ENCODE assay signal across 8 cellular contexts in genomic region chr2:203534486-203535077, GRCh38. TPM values are rescaled to one million over a fixed set of nuclear protein-coding genes. Genes with fewer than 3 reads are reported as not detected.
DNase-seq lines count a peak whose midpoint lies in the region; ATAC-seq and TF ChIP-seq lines count a peak whose summit lies in the region.

No MANE protein-coding gene starts in this region.

- peaks cover 6% of the 10 kb centered on the region for H3K4me1 ChIP-seq in RWPE2 (ENCODE audit: insufficient read depth, poor library complexity, severe bottlenecking)
- H3K4me1 ChIP-seq in iPS-20b (ENCODE audit: insufficient read depth, low read length): peaks cover 16% of the 10 kb centered on the region

- TF ChIP-seq CTCF in RWPE2 (IDR thresholded peaks at IDR 0.05; ENCODE audit: poor library complexity, severe bottlenecking) (no peak), astrocyte of the cerebellum (IDR thresholded peaks at IDR 0.05; ENCODE audit: low read depth, low read length, missing control alignments) (no peak)

- ATAC-seq in GM18517 (IDR thresholded peaks at IDR 0.05; ENCODE audit: unreplicated experiment) (peak; percentile 26), HG02938 (IDR thresholded peaks at IDR 0.05; ENCODE audit: unreplicated experiment) (peak; percentile 25), RWPE2 (ENCODE audit: low read depth) (peak; percentile 43)

- H3K27ac ChIP-seq in RWPE2 (ENCODE audit: poor library complexity, severe bottlenecking) (peak overlapping the region; percentile 73), iPS-20b (ENCODE audit: low read length) (no peak overlapping the region)

- H3K27me3 ChIP-seq in RWPE2 (ENCODE audit: insufficient read depth, poor library complexity, severe bottlenecking) (no peaks in the 10 kb centered on the region), iPS-20b (ENCODE audit: insufficient read depth, low read length) (peaks cover 17% of the 10 kb centered on the region)

- no peaks in the 10 kb centered on the region for H3K36me3 ChIP-seq in RWPE2 (ENCODE audit: low read depth)
- no peaks in the 10 kb centered on the region for H3K36me3 ChIP-seq in iPS-20b (ENCODE audit: insufficient read depth, low read depth, low read length)

- peak; percentile 51 for DNase-seq in RWPE2 (ENCODE audit: low spot score)
- DNase-seq in astrocyte of the cerebellum (ENCODE audit: low read depth): no peak
- peak; percentile 0 to 9 for DNase-seq in stimulated activated CD4-positive, alpha-beta T cell treated with anti-CD3 and anti-CD28 coated beads, Interleukin-15, amount 100 ng/mL, for 1 hour (ENCODE audit: low read depth in 1 of 2, low spot score in 1 of 2)
- DNase-seq in mesenteric fat pad (ENCODE audit: low spot score): no peak
- DNase-seq in AG20443 (ENCODE audit: low spot score): no peak

- H3K4me3 ChIP-seq in RWPE2 (ENCODE audit: severe bottlenecking) (peak overlapping the region; percentile 100), astrocyte of the cerebellum (ENCODE audit: low read depth, low read length) (peak overlapping the region; percentile 90), iPS-20b (ENCODE audit: low read length) (peak overlapping the region; percentile 83)

- in situ Hi-C loops in astrocyte of the cerebellum (cut with HindIII; ENCODE audit: low sequenced_read_pairs): no loop called here

- H3K9me3 ChIP-seq in RWPE2 (ENCODE audit: severe bottlenecking): no peaks in the 10 kb centered on the region
- no peaks in the 10 kb centered on the region for H3K9me3 ChIP-seq in iPS-20b (ENCODE audit: insufficient read depth, low read depth, low read length)

- H3K9ac ChIP-seq in iPS-20b (ENCODE audit: low read depth, low read length): peak overlapping the region; percentile 74; the same call in 1 of the 2 replicates

RNA-seq across cellular contexts. Expression of gene RAPH1, which starts 0.5 kb away (rescaled TPM):
- total RNA-seq in mesenteric fat pad: 79.6 TPM

Comparison
In these comparisons a context has a peak if more than half of its experiments do, and no peak if none do; other contexts are left out.
1. DNase-seq: peak in RWPE2 (single experiment) and stimulated activated CD4-positive, alpha-beta T cell treated with anti-CD3 and anti-CD28 coated beads, Interleukin-15, amount 100 ng/mL, for 1 hour (2 of 2); none in astrocyte of the cerebellum (single experiment), mesenteric fat pad (single experiment) and AG20443 (single experiment).
2. Peak in every context shown above with its lines, with median percentiles within 50 percentile points of each other: ATAC-seq and H3K4me3 ChIP-seq.